Comparison of ENCODE assay signal across 17 cellular contexts in genomic region chr11:11661356-11662040, GRCh38. TPM values are rescaled to one million over a fixed set of nuclear protein-coding genes. Genes with fewer than 3 reads are reported as not detected.
DNase-seq lines count a peak whose midpoint lies in the region; ATAC-seq, FAIRE-seq and TF ChIP-seq lines count a peak whose summit lies in the region.
"Had no signal": no experiment of that assay in that cellular context is flagged by ENCODE, and none has a peak within 500 bp of the region (broad histone marks: within the 10 kb centered on the region; RNA-seq: fewer than 3 reads in every experiment).

No MANE protein-coding gene starts in this region.

- H4K20me1 ChIP-seq in H1 (replicated peaks in 1 of 2; ENCODE audit: control insufficient read depth in 1 of 2, insufficient read depth in 2 of 2, low read length in 2 of 2): no peaks in the 10 kb centered on the region
- H4K20me1 ChIP-seq: BLaER1 had no signal

- peaks cover 21% of the 10 kb centered on the region for H3K27me3 Mint-ChIP-seq in progenitor cell of endocrine pancreas
- H3K27me3 Mint-ChIP-seq in activated CD8-positive, alpha-beta T cell treated with anti-CD3 and anti-CD28 coated beads, Interleukin-2, amount 10 ng/mL, durations not matched to agents 7 days and 5 days (ENCODE audit: low read depth): peaks cover 10% of the 10 kb centered on the region

- H3K56ac ChIP-seq in H1 (replicated peaks; ENCODE audit: insufficient read length, low read depth, low read length): no peak overlapping the region

- H2AK5ac ChIP-seq in H1 (ENCODE audit: low read depth, low read length): no peak overlapping the region

- H3K23ac ChIP-seq in H1 (ENCODE audit: insufficient read length): no peak overlapping the region

- H3K27ac Mint-ChIP-seq in progenitor cell of endocrine pancreas: peak overlapping the region; percentile 27
- no peak overlapping the region for H3K27ac Mint-ChIP-seq in activated CD8-positive, alpha-beta T cell treated with anti-CD3 and anti-CD28 coated beads, Interleukin-2, amount 10 ng/mL, durations not matched to agents 7 days and 5 days

- CTCF ChIA-PET in H1 (lab: Charles Lee; ENCODE audit: partially characterized antibody): interaction anchor here (1.1 to 6.5 kb wide), 7 partner anchors 8 to 125 kb away, joined by 3 to 33 read pairs (median 13); partner anchors contain the start of gene GALNT18
- CTCF ChIA-PET in activated CD8-positive, alpha-beta T cell treated with anti-CD3 and anti-CD28 coated beads, Interleukin-2, amount 10 ng/mL, durations not matched to agents 7 days and 5 days (lab: Charles Lee): no interaction called here

- no peak overlapping the region for H3K9ac ChIP-seq in H1 (replicated peaks in 1 of 4; ENCODE audit: extremely low read depth in 1 of 4, low read depth in 3 of 4, low read length in 3 of 4)
- H3K9ac ChIP-seq: BLaER1 had no signal

- no peaks in the 10 kb centered on the region for H3K79me1 ChIP-seq in H1 (ENCODE audit: low read depth, low read length)

- no peak overlapping the region for H2BK15ac ChIP-seq in H1 (ENCODE audit: low read length)

- TF ChIP-seq POLR2A in H1 (IDR thresholded peaks at IDR 0.05; ENCODE audit: control extremely low read depth in 1 of 2, low read depth in 2 of 2, low read length in 2 of 2): no peak

- no peak overlapping the region for H3K4ac ChIP-seq in H1 (replicated peaks; ENCODE audit: insufficient read length, low read depth, low read length)

- peak in 1 of 2 experiments; percentile 5; a peak in 1 of 4 replicates for TF ChIP-seq RAD21 in H1 (IDR thresholded peaks at IDR 0.05 in 1 of 2, conservative IDR thresholded peaks at IDR 0.05 in 1 of 2; ENCODE audit: low read depth in 2 of 2, low read length in 2 of 2)

- H3K36me3 ChIP-seq in H1 (ENCODE audit: control insufficient read depth in 2 of 4, insufficient read depth in 4 of 4, low read length in 3 of 4): no peaks in the 10 kb centered on the region
- H3K36me3 ChIP-seq: BLaER1 had no signal

- FAIRE-seq in H1 (lab: Jason Lieb, UNC): no peak
- FAIRE-seq: GM18507, K562 had no signal

- H3K4me1 ChIP-seq in H1 (replicated peaks in 1 of 4; ENCODE audit: control insufficient read depth in 3 of 4, insufficient read depth in 4 of 4, low read length in 3 of 4): peaks cover 4 to 11% (median 7%) of the 10 kb centered on the region in 4 experiments

- no peak overlapping the region for H2BK5ac ChIP-seq in H1 (ENCODE audit: low read depth, low read length)

- no peak overlapping the region for H3K4me3 ChIP-seq in H1 (ENCODE audit: extremely low read depth in 1 of 4, insufficient read depth in 2 of 4, low read depth in 3 of 4, low read length in 4 of 4)
- H3K4me3 ChIP-seq: BLaER1, K562, PC-9, SK-N-MC had no signal

- no peak overlapping the region for H4K91ac ChIP-seq in H1 (replicated peaks; ENCODE audit: insufficient read length, low read length)

- no peak overlapping the region for H2BK120ac ChIP-seq in H1 (replicated peaks; ENCODE audit: low read depth, low read length)

- peak overlapping the region in 1 of 2 experiments; percentile 19; a peak in 1 of 4 replicates for H3K4me2 ChIP-seq in H1 (ENCODE audit: insufficient read depth in 1 of 2, low read depth in 2 of 2, low read length in 2 of 2)
- H3K4me2 ChIP-seq: PC-9 had no signal

- H4K5ac ChIP-seq in H1 (ENCODE audit: insufficient read length, low read depth, low read length): no peak overlapping the region

- no peak for ATAC-seq in activated CD8-positive, alpha-beta T cell treated with anti-CD3 and anti-CD28 coated beads, Interleukin-2, amount 10 ng/mL, durations not matched to agents 7 days and 5 days
- ATAC-seq: K562 had no signal

- no peaks in the 10 kb centered on the region for H3K23me2 ChIP-seq in H1 (ENCODE audit: low read depth, low read length)

- peak overlapping the region; percentile 48; the same call in 1 of the 2 replicates for H2AFZ ChIP-seq in H1 (ENCODE audit: low read length)
- H2AFZ ChIP-seq: PC-9 had no signal

- POLR2A ChIA-PET in H1 (lab: Charles Lee; ENCODE audit: partially characterized antibody): no interaction called here
- POLR2A ChIA-PET in activated CD8-positive, alpha-beta T cell treated with anti-CD3 and anti-CD28 coated beads, Interleukin-2, amount 10 ng/mL, durations not matched to agents 7 days and 5 days (lab: Charles Lee): no interaction called here

- no peak overlapping the region for H3K4me3 Mint-ChIP-seq in progenitor cell of endocrine pancreas (ENCODE audit: low read depth)
- no peak overlapping the region for H3K4me3 Mint-ChIP-seq in activated CD8-positive, alpha-beta T cell treated with anti-CD3 and anti-CD28 coated beads, Interleukin-2, amount 10 ng/mL, durations not matched to agents 7 days and 5 days

- WGBS in H1 (ENCODE audit: extremely low coverage in 1 of 2, insufficient coverage in 1 of 2, insufficient read length in 1 of 2, insufficient replicate concordance in 2 of 2, low coverage in 1 of 2, low lambda C conversion rate in 2 of 2, missing lambda C conversion rate in 1 of 2), 2 experiments: 78% methylated on average over 9 of the region's 9 CpGs; no CpG with 5 or more reads in 1 of the 2 experiments

- no peak overlapping the region for H4K8ac ChIP-seq in H1 (ENCODE audit: extremely low read depth, insufficient read depth, low read length)

- H3K9me3 Mint-ChIP-seq in progenitor cell of endocrine pancreas (ENCODE audit: low read depth): no peaks in the 10 kb centered on the region
- H3K9me3 Mint-ChIP-seq in activated CD8-positive, alpha-beta T cell treated with anti-CD3 and anti-CD28 coated beads, Interleukin-2, amount 10 ng/mL, durations not matched to agents 7 days and 5 days (ENCODE audit: insufficient read depth): no peaks in the 10 kb centered on the region

- H3K27me3 ChIP-seq in H1 (replicated peaks in 1 of 4; ENCODE audit: control insufficient read depth in 3 of 4, extremely low read depth in 1 of 4, insufficient read depth in 3 of 4, low read length in 3 of 4): no peaks in the 10 kb centered on the region
- H3K27me3 ChIP-seq: BLaER1 had no signal

- H3K18ac ChIP-seq in H1 (ENCODE audit: extremely low read depth, low read length): 0 out of 2 replicates have a peak overlapping the region, but pooled peaks have one; percentile 1

- TF ChIP-seq EP300 in H1 (IDR thresholded peaks at IDR 0.05; ENCODE audit: borderline replicate concordance in 1 of 2, low read depth in 2 of 2, low read length in 2 of 2): no peak

- no peaks in the 10 kb centered on the region for H3K36me3 Mint-ChIP-seq in progenitor cell of endocrine pancreas (ENCODE audit: insufficient read depth)
- no peaks in the 10 kb centered on the region for H3K36me3 Mint-ChIP-seq in activated CD8-positive, alpha-beta T cell treated with anti-CD3 and anti-CD28 coated beads, Interleukin-2, amount 10 ng/mL, durations not matched to agents 7 days and 5 days (ENCODE audit: low read depth)

- H2BK20ac ChIP-seq in H1 (ENCODE audit: low read length): peak overlapping the region; percentile 84; the same call in 1 of the 2 replicates

- H3K9me3 ChIP-seq in H1 (ENCODE audit: insufficient read depth in 2 of 2, low read depth in 1 of 2, low read length in 1 of 2): peaks cover 3 to 9% of the 10 kb centered on the region in 2 experiments; a peak in 2 of 4 replicates
- H3K9me3 ChIP-seq: BLaER1 had no signal

- H3K79me2 ChIP-seq in H1 (ENCODE audit: control insufficient read depth in 1 of 2, insufficient read depth in 2 of 2, low read length in 2 of 2): no peaks in the 10 kb centered on the region

- H3K27ac ChIP-seq in H1 (ENCODE audit: low read depth, low read length): no peak overlapping the region
- H3K27ac ChIP-seq: 22Rv1, BLaER1, HL-60, PC-9, SK-N-MC had no signal

- no peak overlapping the region for H2BK12ac ChIP-seq in H1 (ENCODE audit: low read depth, low read length)

- H3K14ac ChIP-seq in H1 (ENCODE audit: insufficient read length): no peak overlapping the region

- TF ChIP-seq CTCF in H1 (IDR thresholded peaks at IDR 0.05; ENCODE audit: control extremely low read depth in 1 of 3, insufficient read depth in 1 of 3, low read depth in 1 of 3, low read length in 3 of 3) (no peak), progenitor cell of endocrine pancreas (IDR thresholded peaks at IDR 0.05; ENCODE audit: unreplicated experiment) (no peak)

- H3K4me1 Mint-ChIP-seq in progenitor cell of endocrine pancreas (ENCODE audit: low read depth): no peaks in the 10 kb centered on the region
- H3K4me1 Mint-ChIP-seq in activated CD8-positive, alpha-beta T cell treated with anti-CD3 and anti-CD28 coated beads, Interleukin-2, amount 10 ng/mL, durations not matched to agents 7 days and 5 days (ENCODE audit: low read depth): no peaks in the 10 kb centered on the region

- DNase-seq in DMS 273 (lab: John Stamatoyannopoulos, UW; ENCODE audit: unreplicated experiment) (peak; percentile 33), DMS 273 treated with DMSO at 0.1 percent for 48 hours (lab: John Stamatoyannopoulos, UW) (no peak), NCI-H524 (lab: John Stamatoyannopoulos, UW) (peak; percentile 86 to 92), H1 (ENCODE audit: low read depth in 1 of 2, low spot score in 2 of 2) (no peak), progenitor cell of endocrine pancreas (ENCODE audit: low spot score, unreplicated experiment) (no peak), CD1c-positive myeloid dendritic cell (ENCODE audit: extremely low spot score) (no peak)
- no peak for DNase-seq in activated CD8-positive, alpha-beta T cell treated with anti-CD3 and anti-CD28 coated beads, Interleukin-2, amount 10 ng/mL, durations not matched to agents 7 days and 5 days
- DNase-seq in activated CD4-positive, alpha-beta T cell treated with anti-CD3 and anti-CD28 coated beads for 1 hour: no peak
- DNase-seq: HCEC 1CT, NCI-H187, PC-9 had no signal

TF ChIP-seq in H1, 55 proteins besides CTCF, POLR2A, EP300 and RAD21 (continues in another document):
- TF ChIP-seq ASH2L (IDR thresholded peaks at IDR 0.05; ENCODE audit: low read length): peak; percentile 30

RNA-seq across cellular contexts. Expression of gene GALNT18, which starts 39.7 kb away (rescaled TPM):
- total RNA-seq in H1 (2021; fragmentation: NEBNext Ultra II Directional; extraction: Animal tissue kit (Norgen Biotek cat#: 25700)): 5.7 and 6.0 TPM in 2 replicates
- 9.4 and 10.4 TPM in 2 replicates for polyA plus RNA-seq in H1 (2011; rRNA removed)
- polyA plus RNA-seq in H1 (2011; cell fraction: cytosol; rRNA removed): 9.8 TPM
- 10.8 TPM for polyA plus RNA-seq in H1 (2011; cell fraction: nucleus; rRNA removed)
- 4.8 to 8.5 TPM (median 7.5 TPM) in 4 replicates for polyA plus RNA-seq in H1 (2012, experiment 1 of 2)
- polyA plus RNA-seq in H1 (2012, experiment 2 of 2): 5.6 TPM
- 5.2 TPM for polyA plus RNA-seq in H1 (2013, experiment 1 of 2)
- 5.5 TPM for polyA plus RNA-seq in H1 (2013, experiment 2 of 2)
- polyA minus RNA-seq in H1 (2011; rRNA and poly(A)+ RNA removed): 8.5 and 10.6 TPM in 2 replicates
- 4.2 TPM for polyA minus RNA-seq in H1 (2011; cell fraction: cytosol; rRNA and poly(A)+ RNA removed)
- polyA minus RNA-seq in H1 (2011; cell fraction: nucleus; rRNA and poly(A)+ RNA removed): 15.8 TPM
- total RNA-seq in progenitor cell of endocrine pancreas: 2.1 TPM in 2 replicates
- total RNA-seq in activated CD8-positive, alpha-beta T cell treated with anti-CD3 and anti-CD28 coated beads, Interleukin-2, amount 10 ng/mL, durations not matched to agents 7 days and 5 days: under 1 TPM; 0.23 to 0.42 TPM
- total RNA-seq: K562, PC-9 had no signal
- polyA plus RNA-seq: K562 had no signal

Comparison
In these comparisons a context has a peak if more than half of its experiments do, and no peak if none do; other contexts are left out.
1. DNase-seq: peak in DMS 273 (single experiment) and NCI-H524 (2 of 2); none in DMS 273 treated with DMSO at 0.1 percent for 48 hours (single experiment), H1 (0 of 2), progenitor cell of endocrine pancreas (single experiment), CD1c-positive myeloid dendritic cell (single experiment), activated CD8-positive, alpha-beta T cell treated with anti-CD3 and anti-CD28 coated beads, Interleukin-2, amount 10 ng/mL, durations not matched to agents 7 days and 5 days (single experiment) and activated CD4-positive, alpha-beta T cell treated with anti-CD3 and anti-CD28 coated beads for 1 hour (single experiment).